21 cellular contexts compared by ENCODE assay signal in genomic region chr20:41426976-41427375, GRCh38.
DNase-seq lines count a peak whose midpoint lies in the region; ATAC-seq, FAIRE-seq and TF ChIP-seq lines count a peak whose summit lies in the region.
"Had no signal": no experiment of that assay in that cellular context is flagged by ENCODE, and none has a peak within 500 bp of the region (broad histone marks: within the 10 kb centered on the region; RNA-seq: fewer than 3 reads in every experiment).

No MANE protein-coding gene starts in this region.

- no peak overlapping the region; the same call in 1 of the 2 replicates for H3K4me2 ChIP-seq in K562 (ENCODE audit: insufficient read depth, low read length)

- no peak for FAIRE-seq in K562 (lab: Jason Lieb, UNC)
- FAIRE-seq: GM12891, GM19239 had no signal

- H3K4me3 Mint-ChIP-seq in activated CD4-positive, alpha-beta T cell treated with anti-CD3 and anti-CD28 coated beads, Interleukin-2, amount 10 ng/mL, durations not matched to agents 7 days and 5 days, result no peak overlapping the region
- H3K4me3 Mint-ChIP-seq in activated CD4-positive, alpha-beta T cell treated with anti-CD3 and anti-CD28 coated beads for 36 hours, result no peak overlapping the region
- no peak overlapping the region for H3K4me3 Mint-ChIP-seq in CD4-positive, alpha-beta T cell
- peak overlapping the region in 1 of 10 donors; percentile 21 for H3K4me3 Mint-ChIP-seq in naive thymus-derived CD4-positive, alpha-beta T cell
- H3K4me3 Mint-ChIP-seq in stimulated activated effector memory CD8-positive, alpha-beta T cell treated with anti-CD3 and anti-CD28 coated beads, Interleukin-12 subunit alpha, Interleukin-12 subunit beta, amount 100 ng/mL, for 72 hours, result no peak overlapping the region
- H3K4me3 Mint-ChIP-seq: CD4-positive, alpha-beta memory T cell had no signal

- no peak for TF ChIP-seq EP300 in K562 (IDR thresholded peaks at IDR 0.05; ENCODE audit: low read length)

- whole genome bisulfite sequencing in K562 (ENCODE audit: insufficient coverage, low coverage, missing lambda C conversion rate), result 73% methylated on average over 8 of the region's 8 CpGs

- POLR2A ChIA-PET in activated CD4-positive, alpha-beta T cell treated with anti-CD3 and anti-CD28 coated beads, Interleukin-2, amount 10 ng/mL, durations not matched to agents 7 days and 5 days (lab: Charles Lee), result no interaction called here
- POLR2A ChIA-PET in activated CD4-positive, alpha-beta T cell treated with anti-CD3 and anti-CD28 coated beads for 36 hours (lab: Charles Lee), result no interaction called here
- POLR2A ChIA-PET in CD4-positive, alpha-beta T cell (lab: Charles Lee), result interaction anchor here (0.7 to 4.5 kb wide), 4 partner anchors 13 to 270 kb away, joined by 3 to 31 read pairs (median 14); partner anchors contain the start of gene CHD6
- POLR2A ChIA-PET in K562 (lab: Yijun Ruan, JAX), result interaction anchor here (1.4 to 2.3 kb wide), 4 partner anchors 7 to 191 kb away, joined by 3 to 7 read pairs (median 4); partner anchors contain the start of gene CHD6
- POLR2A ChIA-PET in naive thymus-derived CD4-positive, alpha-beta T cell (lab: Charles Lee), result interaction anchor here (1.3 kb wide), 1 partner anchor 13 kb away, joined by 3 read pairs; no protein-coding TSS in a partner anchor

- H3K4me1 ChIP-seq in K562 (replicated peaks in 1 of 2; ENCODE audit: control insufficient read depth in 2 of 2, insufficient read depth in 2 of 2, low read length in 2 of 2), result peaks cover 4 to 54% of the 10 kb centered on the region in 2 experiments; a peak in 4 of 5 replicates
- H3K4me1 ChIP-seq in naive thymus-derived CD4-positive, alpha-beta T cell (ENCODE audit: control insufficient read depth in 2 of 2, insufficient read depth in 2 of 2, low read length in 2 of 2), result peaks cover 0 to 22% of the 10 kb centered on the region in 2 donors
- H3K4me1 ChIP-seq: BE2C, HAP-1 had no signal

- no peak for ATAC-seq in activated CD4-positive, alpha-beta T cell treated with anti-CD3 and anti-CD28 coated beads for 36 hours
- no peak for ATAC-seq in CD4-positive, alpha-beta T cell (ENCODE audit: poor library complexity)
- no peak for ATAC-seq in K562
- ATAC-seq in naive thymus-derived CD4-positive, alpha-beta T cell, result no peak
- ATAC-seq in stimulated activated effector memory CD8-positive, alpha-beta T cell treated with anti-CD3 and anti-CD28 coated beads, Interleukin-12 subunit alpha, Interleukin-12 subunit beta, amount 100 ng/mL, for 72 hours, result no peak
- ATAC-seq: Right ventricle myocardium inferior had no signal

- DNase-seq in activated CD4-positive, alpha-beta T cell treated with anti-CD3 and anti-CD28 coated beads, Interleukin-2, amount 10 ng/mL, durations not matched to agents 7 days and 5 days, result no peak
- no peak for DNase-seq in activated CD4-positive, alpha-beta T cell treated with anti-CD3 and anti-CD28 coated beads for 36 hours
- DNase-seq in CD4-positive, alpha-beta T cell, result no peak
- DNase-seq in K562 (ENCODE audit: extremely low read depth in 1 of 4, low spot score in 3 of 4) (no peak), germinal center (ENCODE audit: low spot score) (no peak), AG08396 (ENCODE audit: low spot score) (no peak)
- no peak for DNase-seq in naive thymus-derived CD4-positive, alpha-beta T cell
- no peak for DNase-seq in stimulated activated effector memory CD8-positive, alpha-beta T cell treated with anti-CD3 and anti-CD28 coated beads, Interleukin-12 subunit alpha, Interleukin-12 subunit beta, amount 100 ng/mL, for 72 hours (ENCODE audit: low spot score in 2 of 2)
- DNase-seq: BE2C; Calu3; CD4-positive, alpha-beta memory T cell; DMS53; EL; GM23248; NCI-H1105; NCI-H1694 treated with DMSO at 0.1 percent for 48 hours; Peyer's patch had no signal

- no peak for TF ChIP-seq CTCF in CD4-positive, alpha-beta T cell (IDR thresholded peaks at IDR 0.05)
- TF ChIP-seq CTCF in K562 (IDR thresholded peaks at IDR 0.05 in 2 of 3, conservative IDR thresholded peaks at IDR 0.05 in 1 of 3; ENCODE audit: insufficient read depth in 2 of 3, low read depth in 1 of 3, low read length in 3 of 3), result no peak

- TF ChIP-seq POLR2A in K562 (conservative IDR thresholded peaks at IDR 0.05), result no peak

- peak overlapping the region; percentile 88 for H3K27ac Mint-ChIP-seq in activated CD4-positive, alpha-beta T cell treated with anti-CD3 and anti-CD28 coated beads, Interleukin-2, amount 10 ng/mL, durations not matched to agents 7 days and 5 days
- H3K27ac Mint-ChIP-seq in activated CD4-positive, alpha-beta T cell treated with anti-CD3 and anti-CD28 coated beads for 36 hours, result no peak overlapping the region
- peak overlapping the region; percentile 82 for H3K27ac Mint-ChIP-seq in CD4-positive, alpha-beta T cell
- peak overlapping the region in 7 of 9 donors; percentile 28 to 93 (median 83) for H3K27ac Mint-ChIP-seq in naive thymus-derived CD4-positive, alpha-beta T cell
- no peak overlapping the region for H3K27ac Mint-ChIP-seq in stimulated activated effector memory CD8-positive, alpha-beta T cell treated with anti-CD3 and anti-CD28 coated beads, Interleukin-12 subunit alpha, Interleukin-12 subunit beta, amount 100 ng/mL, for 72 hours

- H3K27me3 Mint-ChIP-seq in activated CD4-positive, alpha-beta T cell treated with anti-CD3 and anti-CD28 coated beads, Interleukin-2, amount 10 ng/mL, durations not matched to agents 7 days and 5 days, result no peaks in the 10 kb centered on the region
- H3K27me3 Mint-ChIP-seq in activated CD4-positive, alpha-beta T cell treated with anti-CD3 and anti-CD28 coated beads for 36 hours, result no peaks in the 10 kb centered on the region
- H3K27me3 Mint-ChIP-seq in CD4-positive, alpha-beta T cell, result no peaks in the 10 kb centered on the region
- H3K27me3 Mint-ChIP-seq in naive thymus-derived CD4-positive, alpha-beta T cell, result no peaks in the 10 kb centered on the region
- H3K27me3 Mint-ChIP-seq: CD4-positive, alpha-beta memory T cell had no signal

- in situ Hi-C loops in K562 (cut with MboI), result no loop called here

- no peak overlapping the region for H3K27ac ChIP-seq in CD4-positive, alpha-beta T cell (ENCODE audit: low read depth, low read length)
- H3K27ac ChIP-seq in K562 (ENCODE audit: extremely low read depth, low read depth, low read length), result no peak overlapping the region
- H3K27ac ChIP-seq in naive thymus-derived CD4-positive, alpha-beta T cell (ENCODE audit: low read depth, low read length), result no peak overlapping the region
- H3K27ac ChIP-seq: GM23248, Peyer's patch had no signal

- no peaks in the 10 kb centered on the region for H3K27me3 ChIP-seq in CD4-positive, alpha-beta T cell (ENCODE audit: control insufficient read depth, insufficient read depth, low read length)
- H3K27me3 ChIP-seq in K562 (ENCODE audit: control insufficient read depth in 2 of 2, insufficient read depth in 2 of 2, low read length in 2 of 2), result no peaks in the 10 kb centered on the region
- no peaks in the 10 kb centered on the region for H3K27me3 ChIP-seq in naive thymus-derived CD4-positive, alpha-beta T cell (ENCODE audit: control insufficient read depth in 2 of 2, insufficient read depth in 2 of 2, low read length in 2 of 2)
- H3K27me3 ChIP-seq: BE2C, Peyer's patch had no signal

- H3K4me1 Mint-ChIP-seq in activated CD4-positive, alpha-beta T cell treated with anti-CD3 and anti-CD28 coated beads, Interleukin-2, amount 10 ng/mL, durations not matched to agents 7 days and 5 days, result peaks cover 39% of the 10 kb centered on the region
- peaks cover 56% of the 10 kb centered on the region for H3K4me1 Mint-ChIP-seq in activated CD4-positive, alpha-beta T cell treated with anti-CD3 and anti-CD28 coated beads for 36 hours
- peaks cover 52% of the 10 kb centered on the region for H3K4me1 Mint-ChIP-seq in CD4-positive, alpha-beta T cell (ENCODE audit: low read depth)
- H3K4me1 Mint-ChIP-seq in naive thymus-derived CD4-positive, alpha-beta T cell, result peaks cover 19 to 43% (median 41%) of the 10 kb centered on the region in 7 donors
- H3K4me1 Mint-ChIP-seq in stimulated activated effector memory CD8-positive, alpha-beta T cell treated with anti-CD3 and anti-CD28 coated beads, Interleukin-12 subunit alpha, Interleukin-12 subunit beta, amount 100 ng/mL, for 72 hours, result peaks cover 6% of the 10 kb centered on the region

- TF ChIP-seq RAD21 in K562 (CRISPR knock-in tag; conservative IDR thresholded peaks at IDR 0.05 in 1 of 2, IDR thresholded peaks at IDR 0.05 in 1 of 2), result no peak

- peaks cover 73% of the 10 kb centered on the region for H3K36me3 Mint-ChIP-seq in activated CD4-positive, alpha-beta T cell treated with anti-CD3 and anti-CD28 coated beads, Interleukin-2, amount 10 ng/mL, durations not matched to agents 7 days and 5 days (ENCODE audit: low read depth)
- peaks cover 57% of the 10 kb centered on the region for H3K36me3 Mint-ChIP-seq in activated CD4-positive, alpha-beta T cell treated with anti-CD3 and anti-CD28 coated beads for 36 hours (ENCODE audit: low read depth)
- peaks cover 90% of the 10 kb centered on the region for H3K36me3 Mint-ChIP-seq in CD4-positive, alpha-beta T cell (ENCODE audit: low read depth)
- peaks cover 25 to 79% (median 69%) of the 10 kb centered on the region in 5 donors for H3K36me3 Mint-ChIP-seq in naive thymus-derived CD4-positive, alpha-beta T cell
- H3K36me3 Mint-ChIP-seq in stimulated activated effector memory CD8-positive, alpha-beta T cell treated with anti-CD3 and anti-CD28 coated beads, Interleukin-12 subunit alpha, Interleukin-12 subunit beta, amount 100 ng/mL, for 72 hours, result peaks cover 82% of the 10 kb centered on the region

- H3K9me1 ChIP-seq in K562 (ENCODE audit: control insufficient read depth, insufficient read depth, low read length), result no peaks in the 10 kb centered on the region

- no peaks in the 10 kb centered on the region for H4K20me1 ChIP-seq in K562 (replicated peaks; ENCODE audit: control insufficient read depth, insufficient read depth, low read length)

- intact Hi-C loops in activated CD4-positive, alpha-beta T cell treated with anti-CD3 and anti-CD28 coated beads for 36 hours (cut with DNase I, micrococcal nuclease), result loop anchor here in 1 of 2 experiments (5.0 kb wide), 3 partner anchors 190 to 380 kb away; partner anchors contain the start of gene CHD6
- intact Hi-C loops in CD4-positive, alpha-beta T cell (cut with DNase I, micrococcal nuclease), result loop anchor here (5.0 kb wide), 2 partner anchors 190 to 265 kb away; partner anchors contain the start of gene CHD6 (in 1 of the 2)
- intact Hi-C loops in K562 (cut with micrococcal nuclease), result no loop called here
- intact Hi-C loops in naive thymus-derived CD4-positive, alpha-beta T cell (cut with micrococcal nuclease), result no loop called here

- H3K9me3 ChIP-seq in CD4-positive, alpha-beta T cell (ENCODE audit: control insufficient read depth, low read length), result no peaks in the 10 kb centered on the region
- no peaks in the 10 kb centered on the region for H3K9me3 ChIP-seq in K562 (replicated peaks; ENCODE audit: control insufficient read depth, insufficient read depth, low read depth, low read length)
- H3K9me3 ChIP-seq in naive thymus-derived CD4-positive, alpha-beta T cell (ENCODE audit: control insufficient read depth in 2 of 3, low read length in 3 of 3), result no peaks in the 10 kb centered on the region
- H3K9me3 ChIP-seq: BE2C, HAP-1, Peyer's patch had no signal

- H3K36me3 ChIP-seq in K562 (ENCODE audit: control insufficient read depth, insufficient read depth, low read length), result peaks cover 44% of the 10 kb centered on the region
- peaks cover 1 to 44% (median 9%) of the 10 kb centered on the region in 3 experiments for H3K36me3 ChIP-seq in naive thymus-derived CD4-positive, alpha-beta T cell (ENCODE audit: control insufficient read depth in 2 of 3, insufficient read depth in 3 of 3, low read length in 3 of 3)

- CTCF ChIA-PET in activated CD4-positive, alpha-beta T cell treated with anti-CD3 and anti-CD28 coated beads, Interleukin-2, amount 10 ng/mL, durations not matched to agents 7 days and 5 days (lab: Charles Lee), result interaction anchor here (0.5 to 3.5 kb wide), 3 partner anchors 10 to 130 kb away, joined by 3 to 11 read pairs (median 8); no protein-coding TSS in a partner anchor
- CTCF ChIA-PET in activated CD4-positive, alpha-beta T cell treated with anti-CD3 and anti-CD28 coated beads for 36 hours (lab: Charles Lee), result interaction anchor here (1.0 to 1.4 kb wide), 3 partner anchors 9 to 29 kb away, joined by 3 to 6 read pairs (median 3); no protein-coding TSS in a partner anchor
- CTCF ChIA-PET in CD4-positive, alpha-beta T cell (lab: Charles Lee), result no interaction called here
- CTCF ChIA-PET in K562 (lab: Yijun Ruan, JAX; ENCODE audit: low intra/inter-chr PET ratio), result no interaction called here
- CTCF ChIA-PET in naive thymus-derived CD4-positive, alpha-beta T cell (lab: Charles Lee), result interaction anchor here (1.8 kb wide), 1 partner anchor 10 kb away, joined by 5 read pairs; no protein-coding TSS in a partner anchor

- no peaks in the 10 kb centered on the region for H3K79me2 ChIP-seq in K562 (ENCODE audit: control insufficient read depth, insufficient read depth, low read length)

- H3K4me3 ChIP-seq in K562, result no peak overlapping the region
- no peak overlapping the region for H3K4me3 ChIP-seq in naive thymus-derived CD4-positive, alpha-beta T cell (ENCODE audit: low read length)
- H3K4me3 ChIP-seq: GM23248, HAP-1, Peyer's patch had no signal

- H2AFZ ChIP-seq in K562 (ENCODE audit: low read depth, low read length), result no peak overlapping the region
- H2AFZ ChIP-seq: GM23248 had no signal

- H3K9ac ChIP-seq in K562 (ENCODE audit: insufficient read depth in 1 of 2, low read depth in 2 of 2, low read length in 2 of 2), result no peak overlapping the region
- H3K9ac ChIP-seq: GM23248 had no signal

- peaks cover 4% of the 10 kb centered on the region for H3K9me3 Mint-ChIP-seq in activated CD4-positive, alpha-beta T cell treated with anti-CD3 and anti-CD28 coated beads, Interleukin-2, amount 10 ng/mL, durations not matched to agents 7 days and 5 days
- H3K9me3 Mint-ChIP-seq in activated CD4-positive, alpha-beta T cell treated with anti-CD3 and anti-CD28 coated beads for 36 hours (ENCODE audit: low read depth), result no peaks in the 10 kb centered on the region
- no peaks in the 10 kb centered on the region for H3K9me3 Mint-ChIP-seq in CD4-positive, alpha-beta T cell
- H3K9me3 Mint-ChIP-seq in naive thymus-derived CD4-positive, alpha-beta T cell, result peaks cover 0 to 5% (median 0%) of the 10 kb centered on the region in 11 donors
- H3K9me3 Mint-ChIP-seq in stimulated activated effector memory CD8-positive, alpha-beta T cell treated with anti-CD3 and anti-CD28 coated beads, Interleukin-12 subunit alpha, Interleukin-12 subunit beta, amount 100 ng/mL, for 72 hours, result no peaks in the 10 kb centered on the region
- H3K9me3 Mint-ChIP-seq: CD4-positive, alpha-beta memory T cell had no signal

- BruUV-seq in K562 (replicated peaks; lab: Mats Ljungman, UMichigan), result no TSS peak

Comparison
In these comparisons a context has a peak if more than half of its experiments do, and no peak if none do; other contexts are left out.
1. H3K27ac Mint-ChIP-seq: peak in activated CD4-positive, alpha-beta T cell treated with anti-CD3 and anti-CD28 coated beads, Interleukin-2, amount 10 ng/mL, durations not matched to agents 7 days and 5 days (single experiment), CD4-positive, alpha-beta T cell (single experiment) and naive thymus-derived CD4-positive, alpha-beta T cell (7 of 9); none in activated CD4-positive, alpha-beta T cell treated with anti-CD3 and anti-CD28 coated beads for 36 hours (single experiment) and stimulated activated effector memory CD8-positive, alpha-beta T cell treated with anti-CD3 and anti-CD28 coated beads, Interleukin-12 subunit alpha, Interleukin-12 subunit beta, amount 100 ng/mL, for 72 hours (single experiment).
2. CTCF ChIA-PET loops: an anchor here in activated CD4-positive, alpha-beta T cell treated with anti-CD3 and anti-CD28 coated beads, Interleukin-2, amount 10 ng/mL, durations not matched to agents 7 days and 5 days (0.5 to 3.5 kb wide), activated CD4-positive, alpha-beta T cell treated with anti-CD3 and anti-CD28 coated beads for 36 hours (1.0 to 1.4 kb wide) and naive thymus-derived CD4-positive, alpha-beta T cell (1.8 kb wide); none called in CD4-positive, alpha-beta T cell and K562.
3. POLR2A ChIA-PET loops: an anchor here in CD4-positive, alpha-beta T cell (0.7 to 4.5 kb wide), K562 (1.4 to 2.3 kb wide) and naive thymus-derived CD4-positive, alpha-beta T cell (1.3 kb wide); none called in activated CD4-positive, alpha-beta T cell treated with anti-CD3 and anti-CD28 coated beads, Interleukin-2, amount 10 ng/mL, durations not matched to agents 7 days and 5 days and activated CD4-positive, alpha-beta T cell treated with anti-CD3 and anti-CD28 coated beads for 36 hours.
4. intact Hi-C loops: an anchor here in CD4-positive, alpha-beta T cell (5.0 kb wide); none called in K562 and naive thymus-derived CD4-positive, alpha-beta T cell.